4 cellular contexts compared by ENCODE assay signal in the genomic region with DNA sequence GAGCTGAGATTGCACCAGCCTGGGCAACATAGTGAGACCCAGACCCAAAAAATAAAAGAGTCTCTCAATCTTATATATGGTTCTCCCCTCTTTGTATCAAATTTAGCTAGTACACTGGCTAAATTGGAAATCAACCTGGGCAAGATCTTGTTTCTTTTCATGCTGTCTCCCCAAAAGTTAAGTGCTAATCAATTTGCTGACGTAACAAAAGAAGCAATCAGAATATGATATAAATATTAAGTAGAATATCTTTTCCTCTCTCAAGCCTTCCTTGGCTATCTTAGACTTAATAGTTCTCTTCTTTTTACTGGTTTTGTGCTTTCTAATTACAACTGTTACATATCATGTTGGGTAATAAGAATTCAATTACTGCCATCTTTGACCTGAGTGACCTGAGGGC.
TF ChIP-seq lines count a peak whose summit lies in the region.

No MANE protein-coding gene starts in this region.

TF ChIP-seq in HepG2, 621 proteins besides CTCF, POLR2A, EP300 and RAD21 (continues in another document):
- peak; percentile 52 for TF ChIP-seq MAFF (IDR thresholded peaks at IDR 0.05; ENCODE audit: low read depth, low read length)

TF ChIP-seq in A549, 52 proteins besides CTCF, POLR2A, EP300 and RAD21:
- peak; percentile 12 for TF ChIP-seq MAFK (IDR thresholded peaks at IDR 0.05; ENCODE audit: partially characterized antibody)
- TF ChIP-seq FOSL2 (IDR thresholded peaks at IDR 0.05), result no peak
- TF ChIP-seq FOSL2 (CRISPR knock-in tag; IDR thresholded peaks at IDR 0.05), result no peak
TF ChIP-seq in A549: peak in this region for 1.

TF ChIP-seq in IMR-90, 13 proteins besides CTCF, POLR2A, EP300 and RAD21:
- TF ChIP-seq NFE2L2 (IDR thresholded peaks at IDR 0.05; ENCODE audit: low read depth, low read length) (no peak), MAFK (IDR thresholded peaks at IDR 0.05; ENCODE audit: low read depth, low read length) (peak; percentile 50; the same call in 1 of the 2 replicates)

TF ChIP-seq in K562, 482 proteins besides CTCF, POLR2A, EP300 and RAD21:
- TF ChIP-seq KLF1 (tag; IDR thresholded peaks at IDR 0.05), result no peak
- peak; percentile 44; the same call in 1 of the 2 replicates for TF ChIP-seq ZNF316 (IDR thresholded peaks at IDR 0.05)
